Comparison of ENCODE assay signal across 1 cellular context in the genomic region with DNA sequence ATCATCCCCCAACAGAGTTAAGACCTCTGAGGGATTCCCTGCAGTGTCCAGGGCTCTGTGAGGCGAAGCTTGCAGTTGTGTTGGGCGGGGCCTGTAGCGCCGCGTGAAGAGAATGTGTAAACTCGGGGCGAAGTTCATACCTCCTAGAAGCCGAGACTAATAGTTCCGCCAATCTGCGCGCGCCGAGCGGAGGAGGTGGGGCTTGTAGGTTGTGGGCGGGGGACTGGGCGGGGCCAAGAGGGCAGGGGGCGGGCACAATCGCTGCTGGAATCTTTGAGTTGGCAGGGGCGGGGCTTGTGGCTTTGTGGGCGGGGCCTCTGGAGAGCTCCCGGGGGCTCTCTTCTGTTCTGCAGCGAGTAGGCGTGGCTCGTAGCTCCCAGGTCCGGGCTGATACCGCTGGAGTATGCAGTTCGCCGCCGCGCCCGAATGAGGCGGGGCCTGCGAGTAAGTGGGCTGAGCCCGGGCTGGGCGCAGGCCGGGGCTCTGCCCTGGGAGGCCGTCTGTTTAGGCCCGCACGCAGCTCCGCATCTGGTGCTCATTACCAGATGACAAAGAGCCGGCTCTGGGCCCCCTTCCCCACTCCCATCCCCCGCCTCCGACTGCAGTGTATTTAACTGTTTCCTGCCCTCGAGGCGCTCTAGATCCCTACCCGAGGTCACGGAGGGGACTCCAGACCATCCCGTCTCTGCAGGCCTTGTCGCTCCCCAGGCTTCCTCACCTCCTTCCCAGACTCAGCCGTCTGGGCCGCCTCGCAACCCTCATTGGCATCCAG.
A peak's percentile ranks its signal among the peaks of the same experiment; 100 is the strongest.
TF ChIP-seq lines count a peak whose summit lies in the region.

No MANE protein-coding gene starts in this region.

TF ChIP-seq in SK-N-SH, 30 proteins besides CTCF, POLR2A, EP300 and RAD21 (continued from another document):
- TF ChIP-seq, protein P1, sequence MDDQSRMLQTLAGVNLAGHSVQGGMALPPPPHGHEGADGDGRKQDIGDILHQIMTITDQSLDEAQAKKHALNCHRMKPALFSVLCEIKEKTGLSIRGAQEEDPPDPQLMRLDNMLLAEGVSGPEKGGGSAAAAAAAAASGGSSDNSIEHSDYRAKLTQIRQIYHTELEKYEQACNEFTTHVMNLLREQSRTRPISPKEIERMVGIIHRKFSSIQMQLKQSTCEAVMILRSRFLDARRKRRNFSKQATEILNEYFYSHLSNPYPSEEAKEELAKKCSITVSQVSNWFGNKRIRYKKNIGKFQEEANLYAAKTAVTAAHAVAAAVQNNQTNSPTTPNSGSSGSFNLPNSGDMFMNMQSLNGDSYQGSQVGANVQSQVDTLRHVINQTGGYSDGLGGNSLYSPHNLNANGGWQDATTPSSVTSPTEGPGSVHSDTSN (IDR thresholded peaks at IDR 0.05), result peak; percentile 50
- TF ChIP-seq RCOR1 (IDR thresholded peaks at IDR 0.05; ENCODE audit: low read length) (peak; percentile 20; the same call in 1 of the 2 replicates), TAF1 (IDR thresholded peaks at IDR 0.05; ENCODE audit: borderline replicate concordance, low read depth, low read length) (peak; percentile 18; the same call in 1 of the 2 replicates), TCF12 (IDR thresholded peaks at IDR 0.05) (peak; percentile 98)
